ENCODE assay signal across 14 cellular contexts in genomic region chr15:68598171-68599152, GRCh38. TPM values are rescaled to one million over a fixed set of nuclear protein-coding genes. Genes with fewer than 3 reads are reported as not detected.
DNase-seq lines count a peak whose midpoint lies in the region; TF ChIP-seq lines count a peak whose summit lies in the region.
"Had no signal": no experiment of that assay in that cellular context is flagged by ENCODE, and none has a peak within 500 bp of the region (broad histone marks: within the 10 kb centered on the region; RNA-seq: fewer than 3 reads in every experiment).

No MANE protein-coding gene starts in this region.

- H3K23ac ChIP-seq in mesendoderm (ENCODE audit: low read length), result no peak overlapping the region

- TF ChIP-seq CTCF in HEK293 (tag by site-specific recombination; IDR thresholded peaks at IDR 0.05), result no peak
- TF ChIP-seq CTCF in dorsolateral prefrontal cortex (IDR thresholded peaks at IDR 0.05 in 54 of 56, conservative IDR thresholded peaks at IDR 0.05 in 2 of 56; ENCODE audit: low read depth in 1 of 56, partially characterized antibody in 56 of 56), result no peak
- TF ChIP-seq CTCF in progenitor cell of endocrine pancreas (IDR thresholded peaks at IDR 0.05; ENCODE audit: unreplicated experiment), result no peak
- no peak for TF ChIP-seq CTCF in GM10248 (IDR thresholded peaks at IDR 0.05; ENCODE audit: control extremely low read depth, extremely low read depth, low read depth, missing control alignments)

- no peak overlapping the region for H2BK120ac ChIP-seq in mesendoderm (ENCODE audit: low read depth, low read length)

- POLR2A ChIA-PET in HEK293 (lab: Yijun Ruan, JAX) (no interaction called here), GM10248 (lab: Yijun Ruan, JAX) (no interaction called here)
- POLR2A ChIA-PET in activated CD4-positive, alpha-beta T cell treated with anti-CD3 and anti-CD28 coated beads, Interleukin-2, amount 10 ng/mL, durations not matched to agents 7 days and 5 days (lab: Charles Lee), result no interaction called here

- H3K4me3 ChIP-seq in HEK293 (ENCODE audit: low read depth, low read length) (no peak overlapping the region), dorsolateral prefrontal cortex (no peak overlapping the region), mesendoderm (ENCODE audit: low read length) (no peak overlapping the region), subcutaneous abdominal adipose tissue (ENCODE audit: low read depth in 1 of 5, low read length in 5 of 5) (peak overlapping the region in 1 of 5 donors; percentile 31)
- H3K4me3 ChIP-seq: gastrocnemius medialis had no signal

- no peak overlapping the region for H3K4me2 ChIP-seq in mesendoderm (ENCODE audit: low read length)

- peaks cover 2% of the 10 kb centered on the region for H3K4me1 Mint-ChIP-seq in progenitor cell of endocrine pancreas (ENCODE audit: low read depth)
- H3K4me1 Mint-ChIP-seq in activated CD4-positive, alpha-beta T cell treated with anti-CD3 and anti-CD28 coated beads, Interleukin-2, amount 10 ng/mL, durations not matched to agents 7 days and 5 days, result no peaks in the 10 kb centered on the region
- H3K4me1 Mint-ChIP-seq: activated CD8-positive, alpha-beta memory T cell treated with anti-CD3 and anti-CD28 coated beads, Interleukin-2, amount 10 ng/mL, durations not matched to agents 7 days and 5 days; activated naive CD4-positive, alpha-beta T cell treated with anti-CD3 and anti-CD28 coated beads, Interleukin-2, amount 50 U/mL, for 24 hours; stimulated activated naive CD8-positive, alpha-beta T cell treated with anti-CD3 and anti-CD28 coated beads, Interleukin-15, amount 100 ng/mL, for 72 hours had no signal

- H3K18ac ChIP-seq in mesendoderm (ENCODE audit: low read length), result no peak overlapping the region

- H3K9ac ChIP-seq in mesendoderm (ENCODE audit: low read length) (no peak overlapping the region), subcutaneous abdominal adipose tissue (ENCODE audit: low read length in 5 of 5) (peak overlapping the region in 1 of 5 donors; percentile 8)

- no CpG with 5 or more reads among the region's 14 CpGs for WGBS in mesendoderm (ENCODE audit: extremely low coverage, insufficient coverage, low lambda C conversion rate)

- H3K27ac Mint-ChIP-seq in progenitor cell of endocrine pancreas, result no peak overlapping the region
- H3K27ac Mint-ChIP-seq in activated CD4-positive, alpha-beta T cell treated with anti-CD3 and anti-CD28 coated beads, Interleukin-2, amount 10 ng/mL, durations not matched to agents 7 days and 5 days, result no peak overlapping the region
- H3K27ac Mint-ChIP-seq: activated CD8-positive, alpha-beta memory T cell treated with anti-CD3 and anti-CD28 coated beads, Interleukin-2, amount 10 ng/mL, durations not matched to agents 7 days and 5 days; activated naive CD4-positive, alpha-beta T cell treated with anti-CD3 and anti-CD28 coated beads, Interleukin-2, amount 50 U/mL, for 24 hours; stimulated activated naive CD8-positive, alpha-beta T cell treated with anti-CD3 and anti-CD28 coated beads, Interleukin-15, amount 100 ng/mL, for 72 hours had no signal

- intact Hi-C loops in dorsolateral prefrontal cortex (cut with DNase I), result no loop called here

- no peak overlapping the region for H4K5ac ChIP-seq in mesendoderm (ENCODE audit: low read length)

- H3K79me2 ChIP-seq in mesendoderm (ENCODE audit: control insufficient read depth, insufficient read depth, low read length), result no peaks in the 10 kb centered on the region

- H3K4me1 ChIP-seq in HEK293 (ENCODE audit: control insufficient read depth, insufficient read depth, low read length), result peaks cover 6% of the 10 kb centered on the region
- peaks cover 8% of the 10 kb centered on the region for H3K4me1 ChIP-seq in mesendoderm (ENCODE audit: control insufficient read depth, low read depth, low read length)
- peaks cover 11 to 69% (median 47%) of the 10 kb centered on the region in 5 donors for H3K4me1 ChIP-seq in subcutaneous abdominal adipose tissue (ENCODE audit: control insufficient read depth in 5 of 5, insufficient read depth in 5 of 5, low read length in 5 of 5)

- H3K9me3 ChIP-seq in HEK293 (ENCODE audit: control insufficient read depth, insufficient read depth, low read depth, low read length) (no peaks in the 10 kb centered on the region), subcutaneous abdominal adipose tissue (ENCODE audit: control insufficient read depth in 5 of 5, low read length in 5 of 5) (no peaks in the 10 kb centered on the region)
- H3K9me3 ChIP-seq: gastrocnemius medialis had no signal

- H3K27ac ChIP-seq in HEK293 (ENCODE audit: extremely low read depth, low read depth, low read length), result no peak overlapping the region
- peak overlapping the region; percentile 8 to 99 (median 82) for H3K27ac ChIP-seq in dorsolateral prefrontal cortex
- H3K27ac ChIP-seq in mesendoderm (ENCODE audit: low read depth, low read length), result no peak overlapping the region
- H3K27ac ChIP-seq in subcutaneous abdominal adipose tissue (ENCODE audit: low read depth, low read length), result peak overlapping the region; percentile 79

- DNase-seq in dorsolateral prefrontal cortex (no peak), mesendoderm (no peak), progenitor cell of endocrine pancreas (ENCODE audit: low spot score, unreplicated experiment) (no peak), GM10248 (ENCODE audit: extremely low spot score) (no peak)
- no peak for DNase-seq in activated CD8-positive, alpha-beta memory T cell treated with anti-CD3 and anti-CD28 coated beads, Interleukin-2, amount 50 U/mL, for 4 hours
- no peak for DNase-seq in activated CD4-positive, alpha-beta T cell treated with anti-CD3 and anti-CD28 coated beads, Interleukin-2, amount 10 ng/mL, durations not matched to agents 7 days and 5 days
- DNase-seq: activated CD8-positive, alpha-beta memory T cell treated with anti-CD3 and anti-CD28 coated beads, Interleukin-2, amount 10 ng/mL, durations not matched to agents 7 days and 5 days; cortex of kidney; gastrocnemius medialis; NCI-H2227 treated with DMSO at 0.1 percent for 48 hours; stimulated activated naive CD8-positive, alpha-beta T cell treated with anti-CD3 and anti-CD28 coated beads, Interleukin-15, amount 100 ng/mL, for 72 hours had no signal

- H3K9me3 Mint-ChIP-seq in progenitor cell of endocrine pancreas (ENCODE audit: low read depth), result no peaks in the 10 kb centered on the region
- H3K9me3 Mint-ChIP-seq in activated CD4-positive, alpha-beta T cell treated with anti-CD3 and anti-CD28 coated beads, Interleukin-2, amount 10 ng/mL, durations not matched to agents 7 days and 5 days, result no peaks in the 10 kb centered on the region
- H3K9me3 Mint-ChIP-seq: activated naive CD4-positive, alpha-beta T cell treated with anti-CD3 and anti-CD28 coated beads, Interleukin-2, amount 50 U/mL, for 24 hours; stimulated activated naive CD8-positive, alpha-beta T cell treated with anti-CD3 and anti-CD28 coated beads, Interleukin-15, amount 100 ng/mL, for 72 hours had no signal

- H2AK5ac ChIP-seq in mesendoderm (ENCODE audit: low read length), result no peak overlapping the region

- H3K27me3 ChIP-seq in dorsolateral prefrontal cortex, result no peaks in the 10 kb centered on the region
- no peaks in the 10 kb centered on the region for H3K27me3 ChIP-seq in mesendoderm (ENCODE audit: insufficient read depth, low read length, poor library complexity)
- H3K27me3 ChIP-seq in subcutaneous abdominal adipose tissue (ENCODE audit: control insufficient read depth in 5 of 5, insufficient read depth in 4 of 5, low read length in 5 of 5), result no peaks in the 10 kb centered on the region
- H3K27me3 ChIP-seq: gastrocnemius medialis had no signal

- H4K8ac ChIP-seq in mesendoderm (ENCODE audit: low read depth, low read length), result no peak overlapping the region

- peaks cover 3% of the 10 kb centered on the region for H3K79me1 ChIP-seq in mesendoderm (ENCODE audit: low read length)

- no peak overlapping the region for H2BK5ac ChIP-seq in mesendoderm (ENCODE audit: low read length)

- H3K27me3 Mint-ChIP-seq in progenitor cell of endocrine pancreas, result peaks cover 31% of the 10 kb centered on the region
- peaks cover 5% of the 10 kb centered on the region for H3K27me3 Mint-ChIP-seq in activated CD4-positive, alpha-beta T cell treated with anti-CD3 and anti-CD28 coated beads, Interleukin-2, amount 10 ng/mL, durations not matched to agents 7 days and 5 days
- H3K27me3 Mint-ChIP-seq: activated naive CD4-positive, alpha-beta T cell treated with anti-CD3 and anti-CD28 coated beads, Interleukin-2, amount 50 U/mL, for 24 hours had no signal

- no peaks in the 10 kb centered on the region for H3K36me3 Mint-ChIP-seq in progenitor cell of endocrine pancreas (ENCODE audit: insufficient read depth)
- H3K36me3 Mint-ChIP-seq in activated CD4-positive, alpha-beta T cell treated with anti-CD3 and anti-CD28 coated beads, Interleukin-2, amount 10 ng/mL, durations not matched to agents 7 days and 5 days (ENCODE audit: low read depth), result no peaks in the 10 kb centered on the region
- H3K36me3 Mint-ChIP-seq: activated CD8-positive, alpha-beta memory T cell treated with anti-CD3 and anti-CD28 coated beads, Interleukin-2, amount 10 ng/mL, durations not matched to agents 7 days and 5 days; activated naive CD4-positive, alpha-beta T cell treated with anti-CD3 and anti-CD28 coated beads, Interleukin-2, amount 50 U/mL, for 24 hours had no signal

- H3K4me3 Mint-ChIP-seq in progenitor cell of endocrine pancreas (ENCODE audit: low read depth), result no peak overlapping the region
- H3K4me3 Mint-ChIP-seq in activated CD4-positive, alpha-beta T cell treated with anti-CD3 and anti-CD28 coated beads, Interleukin-2, amount 10 ng/mL, durations not matched to agents 7 days and 5 days, result no peak overlapping the region
- H3K4me3 Mint-ChIP-seq: activated CD8-positive, alpha-beta memory T cell treated with anti-CD3 and anti-CD28 coated beads, Interleukin-2, amount 10 ng/mL, durations not matched to agents 7 days and 5 days; activated naive CD4-positive, alpha-beta T cell treated with anti-CD3 and anti-CD28 coated beads, Interleukin-2, amount 50 U/mL, for 24 hours; stimulated activated naive CD8-positive, alpha-beta T cell treated with anti-CD3 and anti-CD28 coated beads, Interleukin-15, amount 100 ng/mL, for 72 hours had no signal

- peak overlapping the region; percentile 50 for H3K56ac ChIP-seq in mesendoderm (ENCODE audit: low read length)

- CTCF ChIA-PET in HEK293 (lab: Yijun Ruan, JAX) (interaction anchor here (0.6 kb wide), 2 partner anchors 95 to 388 kb away, joined by 3 read pairs; no protein-coding TSS in a partner anchor), GM10248 (lab: Yijun Ruan, JAX) (interaction anchor here (1.7 kb wide), 1 partner anchor 9 kb away, joined by 3 read pairs; no protein-coding TSS in a partner anchor)
- CTCF ChIA-PET in activated CD4-positive, alpha-beta T cell treated with anti-CD3 and anti-CD28 coated beads, Interleukin-2, amount 10 ng/mL, durations not matched to agents 7 days and 5 days (lab: Charles Lee), result no interaction called here

- H3K4ac ChIP-seq in mesendoderm (ENCODE audit: low read depth, low read length), result no peak overlapping the region

- H3K36me3 ChIP-seq in HEK293 (ENCODE audit: control insufficient read depth in 2 of 2, insufficient read depth in 1 of 2, low read length in 2 of 2) (no peaks in the 10 kb centered on the region), mesendoderm (ENCODE audit: control insufficient read depth, insufficient read depth, low read length) (no peaks in the 10 kb centered on the region), subcutaneous abdominal adipose tissue (ENCODE audit: control insufficient read depth in 5 of 5, insufficient read depth in 5 of 5, low read length in 5 of 5) (no peaks in the 10 kb centered on the region)
- H3K36me3 ChIP-seq: gastrocnemius medialis had no signal

- no peak overlapping the region for H2BK15ac ChIP-seq in mesendoderm (replicated peaks; ENCODE audit: low read depth)

RNA-seq across cellular contexts. Expression of gene CORO2B, which starts 19.7 kb away (rescaled TPM):
- total RNA-seq in dorsolateral prefrontal cortex (100 to 1,000 TPM in 88 of 120 experiments, 10 to 100 TPM in 32; 75.5 to 144 (median 107) TPM), progenitor cell of endocrine pancreas (1.5 and 2.0 TPM in 2 replicates)
- 1.9 TPM for polyA plus RNA-seq in mesendoderm (2013, experiment 1 of 2)
- polyA plus RNA-seq in mesendoderm (2013, experiment 2 of 2), result 1.8 TPM
- not detected for total RNA-seq in activated CD4-positive, alpha-beta T cell treated with anti-CD3 and anti-CD28 coated beads, Interleukin-2, amount 10 ng/mL, durations not matched to agents 7 days and 5 days
- total RNA-seq: activated CD8-positive, alpha-beta memory T cell treated with anti-CD3 and anti-CD28 coated beads, Interleukin-2, amount 10 ng/mL, durations not matched to agents 7 days and 5 days had no signal

Comparison
In these comparisons a context has a peak if more than half of its experiments do, and no peak if none do; other contexts are left out.
1. H3K27ac ChIP-seq: peak in dorsolateral prefrontal cortex (59 of 59) and subcutaneous abdominal adipose tissue (single experiment); none in HEK293 (single experiment) and mesendoderm (single experiment).
2. RNA of gene CORO2B, which starts 19.7 kb away (total RNA-seq): 75.5 to 144 TPM in dorsolateral prefrontal cortex; 1.5 to 2.0 TPM in progenitor cell of endocrine pancreas and not detected in activated CD4-positive, alpha-beta T cell treated with anti-CD3 and anti-CD28 coated beads, Interleukin-2, amount 10 ng/mL, durations not matched to agents 7 days and 5 days; every median in the first group is over 10 times any median in the second.